8 cellular contexts compared by ENCODE assay signal in genomic region chr3:125519678-125520562, GRCh38. TPM values are rescaled to one million over a fixed set of nuclear protein-coding genes. Genes with fewer than 3 reads are reported as not detected.
DNase-seq lines count a peak whose midpoint lies in the region; ATAC-seq and TF ChIP-seq lines count a peak whose summit lies in the region.

Gene SNX4, minus strand, starts transcription at chr3:125520202. Its CDS starts 30 bp downstream, at chr3:125520172.

- 0 to 1% (median 0%) methylated on average over 40 to 65 of the region's 65 CpGs for WGBS in ovary, 3 donors
- under 1% methylated on average over 65 of the region's 65 CpGs for WGBS in thymus

- POLR2A ChIA-PET in activated naive CD8-positive, alpha-beta T cell treated with anti-CD3 and anti-CD28 coated beads, Interleukin-2, amount 10 ng/mL, durations not matched to agents 7 days and 5 days (lab: Charles Lee), result interaction anchor here (0.7 to 1.6 kb wide), 10 partner anchors 11 to 496 kb away, joined by 3 to 11 read pairs (median 4); partner anchors contain the start of gene OSBPL11

- no peaks in the 10 kb centered on the region for H3K27me3 Mint-ChIP-seq in activated naive CD8-positive, alpha-beta T cell treated with anti-CD3 and anti-CD28 coated beads, Interleukin-2, amount 10 ng/mL, durations not matched to agents 7 days and 5 days

- H4K20me1 ChIP-seq in SU-DHL-6 (ENCODE audit: low read depth, low read length), result no peaks in the 10 kb centered on the region

- peaks cover 17% of the 10 kb centered on the region for H3K4me1 Mint-ChIP-seq in activated naive CD8-positive, alpha-beta T cell treated with anti-CD3 and anti-CD28 coated beads, Interleukin-2, amount 10 ng/mL, durations not matched to agents 7 days and 5 days

- intact Hi-C loops in Right ventricle myocardium inferior (cut with DNase I), result no loop called here
- intact Hi-C loops in ovary (cut with DNase I), result no loop called here

- TF ChIP-seq POLR2A in ovary (IDR thresholded peaks at IDR 0.05), result peak; percentile 53

- no peaks in the 10 kb centered on the region for H3F3A ChIP-seq in SU-DHL-6 (ENCODE audit: insufficient read depth)

- peak within 1 kb of the TSS; percentile 30; the same call in 1 of the 2 replicates for H3K27ac ChIP-seq in SU-DHL-6 (ENCODE audit: low read depth, low read length)
- H3K27ac ChIP-seq in ovary, result peak within 1 kb of the TSS; percentile 62 to 77
- H3K27ac ChIP-seq in thymus (ENCODE audit: low read depth), result peak within 1 kb of the TSS; percentile 90

- peak within 1 kb of the TSS; percentile 99 for H2AFZ ChIP-seq in SU-DHL-6 (ENCODE audit: low read depth, low read length, severe bottlenecking)

- ATAC-seq in HG02759 (IDR thresholded peaks at IDR 0.05; ENCODE audit: unreplicated experiment), result peak; percentile 89
- peak; percentile 99 for ATAC-seq in activated naive CD8-positive, alpha-beta T cell treated with anti-CD3 and anti-CD28 coated beads, Interleukin-2, amount 10 ng/mL, durations not matched to agents 7 days and 5 days (ENCODE audit: low read depth)
- peak; percentile 99 for ATAC-seq in Right ventricle myocardium inferior

- peak within 1 kb of the TSS; percentile 77 for H3K4me3 ChIP-seq in GM12864 (ENCODE audit: low read depth, low read length)
- peak within 1 kb of the TSS; percentile 68 for H3K4me3 ChIP-seq in SU-DHL-6 (ENCODE audit: insufficient read depth, low read length, poor library complexity, severe bottlenecking)
- H3K4me3 ChIP-seq in ovary, result peak within 1 kb of the TSS; percentile 92
- H3K4me3 ChIP-seq in thymus (ENCODE audit: low read length), result peak within 1 kb of the TSS; percentile 87

- H3K9me3 Mint-ChIP-seq in activated naive CD8-positive, alpha-beta T cell treated with anti-CD3 and anti-CD28 coated beads, Interleukin-2, amount 10 ng/mL, durations not matched to agents 7 days and 5 days, result no peaks in the 10 kb centered on the region

- TF ChIP-seq CTCF in GM12864 (IDR thresholded peaks at IDR 0.05; ENCODE audit: low read depth, low read length, missing control alignments) (peak; percentile 26), SU-DHL-6 (IDR thresholded peaks at IDR 0.05; ENCODE audit: insufficient read depth, low read length, poor library complexity, severe bottlenecking) (no peak), ovary (IDR thresholded peaks at IDR 0.05) (no peak)

- peak within 1 kb of the TSS; percentile 84 for H3K9ac ChIP-seq in SU-DHL-6 (ENCODE audit: low read length)

- peak within 1 kb of the TSS; percentile 69 for H3K4me2 ChIP-seq in SU-DHL-6 (ENCODE audit: low read depth, low read length, poor library complexity, severe bottlenecking)

- no peaks in the 10 kb centered on the region for H3K9me2 ChIP-seq in SU-DHL-6 (replicated peaks; ENCODE audit: insufficient read depth, low read length)

- DNase-seq in GM12864 (ENCODE audit: low read depth) (peak; percentile 64), NCI-H128 (lab: John Stamatoyannopoulos, UW; ENCODE audit: unreplicated experiment) (peak; percentile 81), Right ventricle myocardium inferior (ENCODE audit: missing footprints) (peak; percentile 97), ovary (peak; percentile 92 to 95 (median 93))
- DNase-seq in activated naive CD8-positive, alpha-beta T cell treated with anti-CD3 and anti-CD28 coated beads, Interleukin-2, amount 10 ng/mL, durations not matched to agents 7 days and 5 days, result peak; percentile 88

- H3K79me2 ChIP-seq in SU-DHL-6 (ENCODE audit: insufficient read depth, low read length), result peaks cover 32% of the 10 kb centered on the region

- H3K36me3 ChIP-seq in SU-DHL-6 (ENCODE audit: low read length), result no peaks in the 10 kb centered on the region
- no peaks in the 10 kb centered on the region for H3K36me3 ChIP-seq in ovary
- peaks cover 4% of the 10 kb centered on the region for H3K36me3 ChIP-seq in thymus (ENCODE audit: control insufficient read depth, insufficient read depth)

- no peaks in the 10 kb centered on the region for H3K27me3 ChIP-seq in SU-DHL-6 (ENCODE audit: low read length)
- no peaks in the 10 kb centered on the region for H3K27me3 ChIP-seq in ovary
- no peaks in the 10 kb centered on the region for H3K27me3 ChIP-seq in thymus (ENCODE audit: control insufficient read depth, insufficient read depth)

- peak within 1 kb of the TSS; percentile 97 for H3K4me3 Mint-ChIP-seq in activated naive CD8-positive, alpha-beta T cell treated with anti-CD3 and anti-CD28 coated beads, Interleukin-2, amount 10 ng/mL, durations not matched to agents 7 days and 5 days

- H3K27ac Mint-ChIP-seq in activated naive CD8-positive, alpha-beta T cell treated with anti-CD3 and anti-CD28 coated beads, Interleukin-2, amount 10 ng/mL, durations not matched to agents 7 days and 5 days, result peak within 1 kb of the TSS; percentile 95

- TF ChIP-seq EP300 in ovary (IDR thresholded peaks at IDR 0.05), result no peak

- no peaks in the 10 kb centered on the region for H3K4me1 ChIP-seq in ovary (ENCODE audit: insufficient read depth)
- H3K4me1 ChIP-seq in thymus (ENCODE audit: control insufficient read depth, insufficient read depth, low read length), result peaks cover 5% of the 10 kb centered on the region

- H3K9me3 ChIP-seq in SU-DHL-6 (ENCODE audit: insufficient read depth, low read length) (no peaks in the 10 kb centered on the region), ovary (no peaks in the 10 kb centered on the region), thymus (ENCODE audit: control insufficient read depth) (no peaks in the 10 kb centered on the region)

- peaks cover 10% of the 10 kb centered on the region for H3K36me3 Mint-ChIP-seq in activated naive CD8-positive, alpha-beta T cell treated with anti-CD3 and anti-CD28 coated beads, Interleukin-2, amount 10 ng/mL, durations not matched to agents 7 days and 5 days

RNA-seq across cellular contexts. Expression of gene SNX4, which starts in this region (rescaled TPM):
- total RNA-seq in activated naive CD8-positive, alpha-beta T cell treated with anti-CD3 and anti-CD28 coated beads, Interleukin-2, amount 10 ng/mL, durations not matched to agents 7 days and 5 days, result 10 to 100 TPM; 31.3 to 31.6 TPM
- total RNA-seq in Right ventricle myocardium inferior (19.8 TPM), ovary (10 to 100 TPM; 26.8 to 36.1 (median 32.9) TPM)
- polyA plus RNA-seq in ovary (10 to 100 TPM; 16.7 to 19.2 TPM), thymus (27.3 TPM)

Comparison
In these comparisons a context has a peak if more than half of its experiments do, and no peak if none do; other contexts are left out.
1. Peak in every context shown above with its lines: DNase-seq, ATAC-seq, H3K4me3 ChIP-seq and H3K27ac ChIP-seq.
2. H3K27ac ChIP-seq: peak in every context shown above with its lines; median percentile 90 in thymus; 70 in ovary; 30 in SU-DHL-6.